ENCODE assay signal across 8 cellular contexts in genomic region chr2:173964565-173965371, GRCh38. TPM values are rescaled to one million over a fixed set of nuclear protein-coding genes. Genes with fewer than 3 reads are reported as not detected.
A peak's percentile ranks its signal among the peaks of the same experiment; 100 is the strongest.
DNase-seq lines count a peak whose midpoint lies in the region; ATAC-seq and TF ChIP-seq lines count a peak whose summit lies in the region.

No MANE protein-coding gene starts in this region.

- no peaks in the 10 kb centered on the region for H3K36me3 ChIP-seq in testis (ENCODE audit: low read depth, missing control alignments)

- peak; percentile 80 for DNase-seq in Caki2 (ENCODE audit: low read depth)
- DNase-seq in LHCN-M2 (ENCODE audit: low read depth) = peak; percentile 81
- peak; percentile 87 for DNase-seq in SK-N-DZ (ENCODE audit: low spot score)
- peak; percentile 87 for DNase-seq in activated naive CD4-positive, alpha-beta T cell treated with anti-CD3 and anti-CD28 coated beads, Interleukin-2, amount 50 U/mL, for 16 hours
- peak; percentile 85 for DNase-seq in germinal center (ENCODE audit: low spot score)
- DNase-seq in occipital lobe (lab: John Stamatoyannopoulos, UW) = peak; percentile 78
- DNase-seq in testis = peak; percentile 90

- WGBS in testis, 2 donors = 0% methylated on average over 8 to 66 of the region's 84 CpGs

- peaks cover 12% of the 10 kb centered on the region for H3K4me1 ChIP-seq in testis

- TF ChIP-seq CTCF in testis (IDR thresholded peaks at IDR 0.05) = no peak

- ATAC-seq in GM21447 (IDR thresholded peaks at IDR 0.05; ENCODE audit: unreplicated experiment) = peak; percentile 15

- H3K27ac ChIP-seq in testis = peak overlapping the region; percentile 100

- in situ Hi-C loops in Caki2 (cut with HindIII; ENCODE audit: low pct_unique_long_range_greater_than_20kb, low sequenced_read_pairs) = no loop called here

- no peak for TF ChIP-seq POLR2A in testis (IDR thresholded peaks at IDR 0.05)

- no peaks in the 10 kb centered on the region for H3K9me3 ChIP-seq in testis

- H3K4me3 ChIP-seq in testis = peak overlapping the region; percentile 98 to 99

- H3K27me3 ChIP-seq in testis = no peaks in the 10 kb centered on the region

- intact Hi-C loops in testis (cut with DNase I; ENCODE audit: low total_unique reads) = loop anchor here (10.0 kb wide), 1 partner anchor 50 kb away; no protein-coding TSS in a partner anchor

RNA-seq across cellular contexts. Expression of gene SP3, which starts 0.4 kb away (rescaled TPM):
- total RNA-seq in Caki2 (2014; rRNA removed; shearing (Covaris generic); ENCODE audit: low replicate concordance) = 65.6 and 67.7 TPM in 2 replicates
- total RNA-seq in LHCN-M2 (2014; rRNA removed) (75.7 and 83.2 TPM in 2 replicates), occipital lobe (215 TPM), testis (100 to 1,000 TPM; 135 to 142 TPM)
- polyA plus RNA-seq in LHCN-M2 (2012) = 17.5 TPM
- 61.8 and 63.5 TPM in 2 replicates for polyA plus RNA-seq in SK-N-DZ (2014; cell fraction: cytosol; rRNA removed)
- polyA plus RNA-seq in SK-N-DZ (2014; cell fraction: nucleus; rRNA removed) = 39.5 and 69.9 TPM in 2 replicates
- 48.1 TPM for polyA plus RNA-seq in testis (ENCODE audit: insufficient read depth, low read depth, low replicate concordance)

Comparison
In these comparisons a context has a peak if more than half of its experiments do, and no peak if none do; other contexts are left out.
1. Peak in every context shown above with its lines: DNase-seq, ATAC-seq, H3K4me3 ChIP-seq and H3K27ac ChIP-seq.